1 cellular context compared by ENCODE assay signal in the genomic region with DNA sequence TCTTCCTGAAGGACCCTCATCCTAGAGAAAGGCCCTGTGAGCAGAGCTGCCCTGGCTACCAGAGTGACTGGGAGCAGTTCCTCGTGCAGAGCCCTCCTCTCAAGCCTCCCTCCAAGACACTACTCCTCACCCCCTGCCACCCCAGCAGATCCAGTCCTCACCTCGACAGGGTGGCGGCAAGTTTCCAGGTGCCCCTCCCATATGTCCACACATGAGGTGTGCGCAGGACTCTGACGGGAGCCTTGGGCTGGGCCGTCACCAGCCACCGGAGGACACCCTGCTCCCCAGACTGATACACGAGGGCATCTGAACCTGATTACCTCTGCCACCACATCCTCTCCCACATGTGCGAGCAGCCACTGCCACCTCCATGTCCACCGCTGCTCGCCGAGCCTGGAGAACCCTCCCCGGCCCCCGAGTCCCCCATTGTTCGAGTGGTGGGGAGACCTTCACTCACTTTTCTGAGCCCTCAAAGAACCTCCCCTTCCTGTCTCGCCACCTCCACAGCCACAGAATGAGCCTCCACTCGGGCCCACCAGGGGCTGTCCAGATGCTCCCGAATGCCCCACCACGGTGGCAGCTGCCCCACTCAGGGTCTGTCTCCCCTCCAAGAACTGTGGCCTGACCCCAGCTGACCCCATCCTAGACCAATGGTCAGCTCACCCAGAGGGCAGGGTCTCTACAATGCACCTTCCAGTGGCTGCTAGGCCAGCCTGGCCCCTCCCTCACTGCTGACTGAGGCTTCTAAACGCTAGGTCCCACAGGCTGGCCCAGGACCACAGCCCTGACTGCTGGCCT.
A peak's percentile ranks its signal among the peaks of the same experiment; 100 is the strongest.
TF ChIP-seq lines count a peak whose summit lies in the region.

No MANE protein-coding gene starts in this region.

TF ChIP-seq in K562, 482 proteins besides CTCF, POLR2A, EP300 and RAD21 (continued from another document and continues in another):
- no peak for TF ChIP-seq ETV5 (CRISPR knock-in tag; IDR thresholded peaks at IDR 0.05; ENCODE audit: low read depth)
- TF ChIP-seq ZNF507 (tag; conservative IDR thresholded peaks at IDR 0.05): no peak
- no peak for TF ChIP-seq ZFX (CRISPR knock-in tag; IDR thresholded peaks at IDR 0.05)
- no peak for TF ChIP-seq PHF8 (IDR thresholded peaks at IDR 0.05; ENCODE audit: borderline replicate concordance, low read length)
- no peak for TF ChIP-seq RBM15 (IDR thresholded peaks at IDR 0.05; ENCODE audit: insufficient read depth, low read length)
- no peak for TF ChIP-seq XRCC3 (IDR thresholded peaks at IDR 0.05)
- TF ChIP-seq, protein P1, sequence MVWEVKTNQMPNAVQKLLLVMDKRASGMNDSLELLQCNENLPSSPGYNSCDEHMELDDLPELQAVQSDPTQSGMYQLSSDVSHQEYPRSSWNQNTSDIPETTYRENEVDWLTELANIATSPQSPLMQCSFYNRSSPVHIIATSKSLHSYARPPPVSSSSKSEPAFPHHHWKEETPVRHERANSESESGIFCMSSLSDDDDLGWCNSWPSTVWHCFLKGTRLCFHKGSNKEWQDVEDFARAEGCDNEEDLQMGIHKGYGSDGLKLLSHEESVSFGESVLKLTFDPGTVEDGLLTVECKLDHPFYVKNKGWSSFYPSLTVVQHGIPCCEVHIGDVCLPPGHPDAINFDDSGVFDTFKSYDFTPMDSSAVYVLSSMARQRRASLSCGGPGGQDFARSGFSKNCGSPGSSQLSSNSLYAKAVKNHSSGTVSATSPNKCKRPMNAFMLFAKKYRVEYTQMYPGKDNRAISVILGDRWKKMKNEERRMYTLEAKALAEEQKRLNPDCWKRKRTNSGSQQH (CRISPR knock-in tag; IDR thresholded peaks at IDR 0.05): no peak
- TF ChIP-seq CBFB (CRISPR knock-in tag; IDR thresholded peaks at IDR 0.05): no peak
- peak; percentile 72 for TF ChIP-seq RBM22 (IDR thresholded peaks at IDR 0.05; ENCODE audit: low read depth, low read length, poor library complexity, severe bottlenecking)
- TF ChIP-seq PTTG1 (tag; IDR thresholded peaks at IDR 0.05; ENCODE audit: low read depth): no peak
- no peak for TF ChIP-seq TEAD4 (IDR thresholded peaks at IDR 0.05; ENCODE audit: low read length)
- TF ChIP-seq TEAD4 (CRISPR knock-in tag; IDR thresholded peaks at IDR 0.05; ENCODE audit: borderline replicate concordance): peak; percentile 11; the same call in 1 of the 2 replicates
- TF ChIP-seq HMG20A (CRISPR knock-in tag; conservative IDR thresholded peaks at IDR 0.05): no peak
- TF ChIP-seq ZNF133 (CRISPR knock-in tag; IDR thresholded peaks at IDR 0.05): no peak
- TF ChIP-seq IFI16 (CRISPR knock-in tag; IDR thresholded peaks at IDR 0.05): no peak
- no peak for TF ChIP-seq PHTF2 (CRISPR knock-in tag; IDR thresholded peaks at IDR 0.05)
- TF ChIP-seq TBL1XR1 (IDR thresholded peaks at IDR 0.05; ENCODE audit: low read length in 2 of 2): no peak
- TF ChIP-seq SRSF7 (optimal IDR thresholded peaks at IDR 0.05; ENCODE audit: low read depth, low read length): no peak
- TF ChIP-seq, protein P2, sequence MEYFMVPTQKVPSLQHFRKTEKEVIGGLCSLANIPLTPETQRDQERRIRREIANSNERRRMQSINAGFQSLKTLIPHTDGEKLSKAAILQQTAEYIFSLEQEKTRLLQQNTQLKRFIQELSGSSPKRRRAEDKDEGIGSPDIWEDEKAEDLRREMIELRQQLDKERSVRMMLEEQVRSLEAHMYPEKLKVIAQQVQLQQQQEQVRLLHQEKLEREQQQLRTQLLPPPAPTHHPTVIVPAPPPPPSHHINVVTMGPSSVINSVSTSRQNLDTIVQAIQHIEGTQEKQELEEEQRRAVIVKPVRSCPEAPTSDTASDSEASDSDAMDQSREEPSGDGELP (CRISPR knock-in tag; IDR thresholded peaks at IDR 0.05; ENCODE audit: borderline replicate concordance): 0 out of 2 replicates have a peak, but pooled peaks have one; percentile 14
- TF ChIP-seq POLR2AphosphoS2 (IDR thresholded peaks at IDR 0.05; ENCODE audit: low read length): no peak
- no peak for TF ChIP-seq DACH1 (IDR thresholded peaks at IDR 0.05; ENCODE audit: partially characterized antibody)
- TF ChIP-seq C11orf30 (IDR thresholded peaks at IDR 0.05; ENCODE audit: low read depth): no peak
- TF ChIP-seq ZNF699 (CRISPR knock-in tag; IDR thresholded peaks at IDR 0.05; ENCODE audit: insufficient replicate concordance): no peak
- TF ChIP-seq, protein P3, sequence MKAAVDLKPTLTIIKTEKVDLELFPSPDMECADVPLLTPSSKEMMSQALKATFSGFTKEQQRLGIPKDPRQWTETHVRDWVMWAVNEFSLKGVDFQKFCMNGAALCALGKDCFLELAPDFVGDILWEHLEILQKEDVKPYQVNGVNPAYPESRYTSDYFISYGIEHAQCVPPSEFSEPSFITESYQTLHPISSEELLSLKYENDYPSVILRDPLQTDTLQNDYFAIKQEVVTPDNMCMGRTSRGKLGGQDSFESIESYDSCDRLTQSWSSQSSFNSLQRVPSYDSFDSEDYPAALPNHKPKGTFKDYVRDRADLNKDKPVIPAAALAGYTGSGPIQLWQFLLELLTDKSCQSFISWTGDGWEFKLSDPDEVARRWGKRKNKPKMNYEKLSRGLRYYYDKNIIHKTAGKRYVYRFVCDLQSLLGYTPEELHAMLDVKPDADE (conservative IDR thresholded peaks at IDR 0.05; ENCODE audit: control insufficient read depth, low read depth, low read length): no peak
- no peak for TF ChIP-seq CEBPG (CRISPR knock-in tag; IDR thresholded peaks at IDR 0.05)
- no peak for TF ChIP-seq CEBPG (tag; conservative IDR thresholded peaks at IDR 0.05 in 1 of 2, IDR thresholded peaks at IDR 0.05 in 1 of 2)
- no peak for TF ChIP-seq DPF2 (IDR thresholded peaks at IDR 0.05)
- TF ChIP-seq POLR2G (IDR thresholded peaks at IDR 0.05; ENCODE audit: low read depth, low read length): peak; percentile 62
- no peak for TF ChIP-seq RB1 (IDR thresholded peaks at IDR 0.05; ENCODE audit: low read depth)
- TF ChIP-seq, protein P4, sequence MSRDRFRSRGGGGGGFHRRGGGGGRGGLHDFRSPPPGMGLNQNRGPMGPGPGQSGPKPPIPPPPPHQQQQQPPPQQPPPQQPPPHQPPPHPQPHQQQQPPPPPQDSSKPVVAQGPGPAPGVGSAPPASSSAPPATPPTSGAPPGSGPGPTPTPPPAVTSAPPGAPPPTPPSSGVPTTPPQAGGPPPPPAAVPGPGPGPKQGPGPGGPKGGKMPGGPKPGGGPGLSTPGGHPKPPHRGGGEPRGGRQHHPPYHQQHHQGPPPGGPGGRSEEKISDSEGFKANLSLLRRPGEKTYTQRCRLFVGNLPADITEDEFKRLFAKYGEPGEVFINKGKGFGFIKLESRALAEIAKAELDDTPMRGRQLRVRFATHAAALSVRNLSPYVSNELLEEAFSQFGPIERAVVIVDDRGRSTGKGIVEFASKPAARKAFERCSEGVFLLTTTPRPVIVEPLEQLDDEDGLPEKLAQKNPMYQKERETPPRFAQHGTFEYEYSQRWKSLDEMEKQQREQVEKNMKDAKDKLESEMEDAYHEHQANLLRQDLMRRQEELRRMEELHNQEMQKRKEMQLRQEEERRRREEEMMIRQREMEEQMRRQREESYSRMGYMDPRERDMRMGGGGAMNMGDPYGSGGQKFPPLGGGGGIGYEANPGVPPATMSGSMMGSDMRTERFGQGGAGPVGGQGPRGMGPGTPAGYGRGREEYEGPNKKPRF (IDR thresholded peaks at IDR 0.05; ENCODE audit: low read depth, low read length): no peak
- no peak for TF ChIP-seq LCOR (CRISPR knock-in tag; IDR thresholded peaks at IDR 0.05)
- TF ChIP-seq, protein P5, sequence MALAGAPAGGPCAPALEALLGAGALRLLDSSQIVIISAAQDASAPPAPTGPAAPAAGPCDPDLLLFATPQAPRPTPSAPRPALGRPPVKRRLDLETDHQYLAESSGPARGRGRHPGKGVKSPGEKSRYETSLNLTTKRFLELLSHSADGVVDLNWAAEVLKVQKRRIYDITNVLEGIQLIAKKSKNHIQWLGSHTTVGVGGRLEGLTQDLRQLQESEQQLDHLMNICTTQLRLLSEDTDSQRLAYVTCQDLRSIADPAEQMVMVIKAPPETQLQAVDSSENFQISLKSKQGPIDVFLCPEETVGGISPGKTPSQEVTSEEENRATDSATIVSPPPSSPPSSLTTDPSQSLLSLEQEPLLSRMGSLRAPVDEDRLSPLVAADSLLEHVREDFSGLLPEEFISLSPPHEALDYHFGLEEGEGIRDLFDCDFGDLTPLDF (CRISPR knock-in tag; IDR thresholded peaks at IDR 0.05): no peak
- no peak for TF ChIP-seq PRMT5 (CRISPR knock-in tag; IDR thresholded peaks at IDR 0.05)
- no peak for TF ChIP-seq ZNF316 (IDR thresholded peaks at IDR 0.05)
- TF ChIP-seq KAT7 (CRISPR knock-in tag; IDR thresholded peaks at IDR 0.05; ENCODE audit: borderline replicate concordance): no peak
- TF ChIP-seq HDAC1 (IDR thresholded peaks at IDR 0.05): no peak
- TF ChIP-seq, protein P6, sequence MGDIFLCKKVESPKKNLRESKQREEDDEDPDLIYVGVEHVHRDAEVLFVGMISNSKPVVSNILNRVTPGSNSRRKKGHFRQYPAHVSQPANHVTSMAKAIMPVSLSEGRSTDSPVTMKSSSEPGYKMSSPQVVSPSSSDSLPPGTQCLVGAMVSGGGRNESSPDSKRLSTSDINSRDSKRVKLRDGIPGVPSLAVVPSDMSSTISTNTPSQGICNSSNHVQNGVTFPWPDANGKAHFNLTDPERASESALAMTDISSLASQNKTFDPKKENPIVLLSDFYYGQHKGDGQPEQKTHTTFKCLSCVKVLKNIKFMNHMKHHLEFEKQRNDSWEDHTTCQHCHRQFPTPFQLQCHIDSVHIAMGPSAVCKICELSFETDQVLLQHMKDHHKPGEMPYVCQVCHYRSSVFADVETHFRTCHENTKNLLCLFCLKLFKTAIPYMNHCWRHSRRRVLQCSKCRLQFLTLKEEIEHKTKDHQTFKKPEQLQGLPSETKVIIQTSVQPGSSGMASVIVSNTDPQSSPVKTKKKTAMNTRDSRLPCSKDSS (IDR thresholded peaks at IDR 0.05; ENCODE audit: low read depth, partially characterized antibody): no peak
- TF ChIP-seq ARID1B (IDR thresholded peaks at IDR 0.05): no peak
- TF ChIP-seq RCOR1 (IDR thresholded peaks at IDR 0.05; ENCODE audit: borderline replicate concordance in 1 of 2, low read depth in 2 of 2, low read length in 2 of 2): no peak
- TF ChIP-seq PCBP1 (IDR thresholded peaks at IDR 0.05; ENCODE audit: low read depth, low read length, poor library complexity, severe bottlenecking): no peak
- TF ChIP-seq MTF1 (CRISPR knock-in tag; IDR thresholded peaks at IDR 0.05; ENCODE audit: borderline replicate concordance): no peak
- TF ChIP-seq SAFB (IDR thresholded peaks at IDR 0.05; ENCODE audit: borderline replicate concordance, low read depth, low read length): peak; percentile 26; the same call in 1 of the 2 replicates
- TF ChIP-seq ZEB2 (IDR thresholded peaks at IDR 0.05): no peak
- no peak for TF ChIP-seq KDM1A (IDR thresholded peaks at IDR 0.05)
- TF ChIP-seq, protein P7, sequence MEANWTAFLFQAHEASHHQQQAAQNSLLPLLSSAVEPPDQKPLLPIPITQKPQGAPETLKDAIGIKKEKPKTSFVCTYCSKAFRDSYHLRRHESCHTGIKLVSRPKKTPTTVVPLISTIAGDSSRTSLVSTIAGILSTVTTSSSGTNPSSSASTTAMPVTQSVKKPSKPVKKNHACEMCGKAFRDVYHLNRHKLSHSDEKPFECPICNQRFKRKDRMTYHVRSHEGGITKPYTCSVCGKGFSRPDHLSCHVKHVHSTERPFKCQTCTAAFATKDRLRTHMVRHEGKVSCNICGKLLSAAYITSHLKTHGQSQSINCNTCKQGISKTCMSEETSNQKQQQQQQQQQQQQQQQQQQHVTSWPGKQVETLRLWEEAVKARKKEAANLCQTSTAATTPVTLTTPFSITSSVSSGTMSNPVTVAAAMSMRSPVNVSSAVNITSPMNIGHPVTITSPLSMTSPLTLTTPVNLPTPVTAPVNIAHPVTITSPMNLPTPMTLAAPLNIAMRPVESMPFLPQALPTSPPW (CRISPR knock-in tag; IDR thresholded peaks at IDR 0.05): no peak
- TF ChIP-seq CREB1 (IDR thresholded peaks at IDR 0.05): no peak
- no peak for TF ChIP-seq CREB1 (CRISPR knock-in tag; IDR thresholded peaks at IDR 0.05)
- no peak for TF ChIP-seq PHF20 (IDR thresholded peaks at IDR 0.05; ENCODE audit: partially characterized antibody)
- no peak for TF ChIP-seq TCF7 (IDR thresholded peaks at IDR 0.05; ENCODE audit: borderline replicate concordance)
- TF ChIP-seq, protein P8, sequence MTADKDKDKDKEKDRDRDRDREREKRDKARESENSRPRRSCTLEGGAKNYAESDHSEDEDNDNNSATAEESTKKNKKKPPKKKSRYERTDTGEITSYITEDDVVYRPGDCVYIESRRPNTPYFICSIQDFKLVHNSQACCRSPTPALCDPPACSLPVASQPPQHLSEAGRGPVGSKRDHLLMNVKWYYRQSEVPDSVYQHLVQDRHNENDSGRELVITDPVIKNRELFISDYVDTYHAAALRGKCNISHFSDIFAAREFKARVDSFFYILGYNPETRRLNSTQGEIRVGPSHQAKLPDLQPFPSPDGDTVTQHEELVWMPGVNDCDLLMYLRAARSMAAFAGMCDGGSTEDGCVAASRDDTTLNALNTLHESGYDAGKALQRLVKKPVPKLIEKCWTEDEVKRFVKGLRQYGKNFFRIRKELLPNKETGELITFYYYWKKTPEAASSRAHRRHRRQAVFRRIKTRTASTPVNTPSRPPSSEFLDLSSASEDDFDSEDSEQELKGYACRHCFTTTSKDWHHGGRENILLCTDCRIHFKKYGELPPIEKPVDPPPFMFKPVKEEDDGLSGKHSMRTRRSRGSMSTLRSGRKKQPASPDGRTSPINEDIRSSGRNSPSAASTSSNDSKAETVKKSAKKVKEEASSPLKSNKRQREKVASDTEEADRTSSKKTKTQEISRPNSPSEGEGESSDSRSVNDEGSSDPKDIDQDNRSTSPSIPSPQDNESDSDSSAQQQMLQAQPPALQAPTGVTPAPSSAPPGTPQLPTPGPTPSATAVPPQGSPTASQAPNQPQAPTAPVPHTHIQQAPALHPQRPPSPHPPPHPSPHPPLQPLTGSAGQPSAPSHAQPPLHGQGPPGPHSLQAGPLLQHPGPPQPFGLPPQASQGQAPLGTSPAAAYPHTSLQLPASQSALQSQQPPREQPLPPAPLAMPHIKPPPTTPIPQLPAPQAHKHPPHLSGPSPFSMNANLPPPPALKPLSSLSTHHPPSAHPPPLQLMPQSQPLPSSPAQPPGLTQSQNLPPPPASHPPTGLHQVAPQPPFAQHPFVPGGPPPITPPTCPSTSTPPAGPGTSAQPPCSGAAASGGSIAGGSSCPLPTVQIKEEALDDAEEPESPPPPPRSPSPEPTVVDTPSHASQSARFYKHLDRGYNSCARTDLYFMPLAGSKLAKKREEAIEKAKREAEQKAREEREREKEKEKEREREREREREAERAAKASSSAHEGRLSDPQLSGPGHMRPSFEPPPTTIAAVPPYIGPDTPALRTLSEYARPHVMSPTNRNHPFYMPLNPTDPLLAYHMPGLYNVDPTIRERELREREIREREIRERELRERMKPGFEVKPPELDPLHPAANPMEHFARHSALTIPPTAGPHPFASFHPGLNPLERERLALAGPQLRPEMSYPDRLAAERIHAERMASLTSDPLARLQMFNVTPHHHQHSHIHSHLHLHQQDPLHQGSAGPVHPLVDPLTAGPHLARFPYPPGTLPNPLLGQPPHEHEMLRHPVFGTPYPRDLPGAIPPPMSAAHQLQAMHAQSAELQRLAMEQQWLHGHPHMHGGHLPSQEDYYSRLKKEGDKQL (CRISPR knock-in tag; IDR thresholded peaks at IDR 0.05; ENCODE audit: borderline replicate concordance): 0 out of 2 replicates have a peak, but pooled peaks have one; percentile 24
- no peak for TF ChIP-seq NCOR1 (IDR thresholded peaks at IDR 0.05)
